9 cellular contexts compared by ENCODE assay signal in the genomic region with DNA sequence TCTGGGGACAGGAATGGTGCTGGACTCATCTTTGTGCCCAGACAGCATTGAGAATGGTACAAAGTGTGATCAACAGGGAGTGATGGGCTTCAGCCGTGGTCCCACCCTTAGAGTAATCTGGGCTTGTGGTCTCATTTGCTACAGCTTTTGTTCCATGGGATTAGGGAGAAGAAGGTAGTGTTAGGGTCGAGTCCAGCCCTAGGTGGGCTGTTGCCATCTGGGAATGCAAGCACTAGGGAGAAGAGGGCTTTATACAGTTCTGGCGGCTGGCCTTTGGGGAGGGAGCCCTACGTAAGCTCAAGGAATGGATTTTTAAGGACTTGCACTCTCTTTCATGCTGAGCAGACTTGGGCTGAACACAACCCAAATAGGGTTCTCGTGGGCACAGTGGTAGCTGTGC. TPM values are rescaled to one million over a fixed set of nuclear protein-coding genes. Genes with fewer than 3 reads are reported as not detected.
A peak's percentile ranks its signal among the peaks of the same experiment; 100 is the strongest.
DNase-seq lines count a peak whose midpoint lies in the region; ATAC-seq and TF ChIP-seq lines count a peak whose summit lies in the region.
"Had no signal": no experiment of that assay in that cellular context is flagged by ENCODE, and none has a peak within 500 bp of the region (broad histone marks: within the 10 kb centered on the region; RNA-seq: fewer than 3 reads in every experiment).

No MANE protein-coding gene starts in this region.

- no peak overlapping the region for H3K27ac ChIP-seq in osteoblast (ENCODE audit: low read depth, low read length)

- H3K4me3 ChIP-seq in BE2C (ENCODE audit: low read depth, low read length) (no peak overlapping the region), NT2/D1 (ENCODE audit: insufficient read length, low read depth) (no peak overlapping the region), epithelial cell of proximal tubule (ENCODE audit: low read depth, low read length) (peak overlapping the region; percentile 47), osteoblast (ENCODE audit: insufficient read depth, low read length) (no peak overlapping the region)

- H3K4me2 ChIP-seq in osteoblast (ENCODE audit: insufficient read depth, low read length), result no peak overlapping the region

- peaks cover 8% of the 10 kb centered on the region; the same call in 1 of the 2 replicates for H3K4me1 ChIP-seq in BE2C
- peaks cover 10% of the 10 kb centered on the region for H3K4me1 ChIP-seq in NT2/D1 (ENCODE audit: insufficient read depth, insufficient read length)
- H3K4me1 ChIP-seq in osteoblast (ENCODE audit: insufficient read depth, low read length), result peaks cover 18% of the 10 kb centered on the region

- H3K27me3 ChIP-seq in BE2C (no peaks in the 10 kb centered on the region), NT2/D1 (ENCODE audit: insufficient read depth, insufficient read length) (peaks cover 35% of the 10 kb centered on the region), osteoblast (ENCODE audit: insufficient read depth, low read length) (no peaks in the 10 kb centered on the region)

- no peak for ATAC-seq in GM18909 (IDR thresholded peaks at IDR 0.05; ENCODE audit: poor library complexity, unreplicated experiment)
- no peak for ATAC-seq in GM18870 (IDR thresholded peaks at IDR 0.05; ENCODE audit: unreplicated experiment)
- no peak for ATAC-seq in HG02763 (IDR thresholded peaks at IDR 0.05; ENCODE audit: unreplicated experiment)

- DNase-seq in BE2C (peak; percentile 0), NT2/D1 (ENCODE audit: low read depth, low spot score) (no peak), epithelial cell of proximal tubule (ENCODE audit: low read depth) (no peak), osteoblast (ENCODE audit: insufficient read length, low spot score, missing footprints) (no peak), D341Med (ENCODE audit: low spot score) (no peak)

- TF ChIP-seq CTCF in BE2C (IDR thresholded peaks at IDR 0.05; ENCODE audit: low read depth, low read length) (no peak), epithelial cell of proximal tubule (conservative IDR thresholded peaks at IDR 0.05; ENCODE audit: low read depth, low read length) (no peak), osteoblast (IDR thresholded peaks at IDR 0.05; ENCODE audit: extremely low read depth, low read depth, low read length) (no peak)

- H3K36me3 ChIP-seq in BE2C (no peaks in the 10 kb centered on the region; the same call in 1 of the 2 replicates), NT2/D1 (ENCODE audit: insufficient read depth, insufficient read length, low read length) (peaks cover 19% of the 10 kb centered on the region), osteoblast (ENCODE audit: insufficient read depth, low read length) (no peaks in the 10 kb centered on the region)

- H3K79me2 ChIP-seq in osteoblast (ENCODE audit: insufficient read depth, low read length), result peaks cover 23% of the 10 kb centered on the region

- H3K9ac ChIP-seq in NT2/D1 (ENCODE audit: insufficient read length, low read depth), result peak overlapping the region; percentile 8

- H3K9me3 ChIP-seq in BE2C, result no peaks in the 10 kb centered on the region
- H3K9me3 ChIP-seq in NT2/D1 (ENCODE audit: insufficient read depth, low read length), result peaks cover 17% of the 10 kb centered on the region
- H3K9me3 ChIP-seq in osteoblast (ENCODE audit: low read depth, low read length), result no peaks in the 10 kb centered on the region

- no peaks in the 10 kb centered on the region for H4K20me1 ChIP-seq in osteoblast (ENCODE audit: insufficient read depth, low read length)

- peak overlapping the region; percentile 32 for H2AFZ ChIP-seq in osteoblast (ENCODE audit: low read length)

RNA-seq across cellular contexts. Expression of gene PLEKHG3, which starts 4.9 kb away (rescaled TPM):
- polyA plus RNA-seq in BE2C (2012; ENCODE audit: insufficient read depth, insufficient read length, low read depth), result 54.2 TPM
- 48.1 and 52.8 TPM in 2 replicates for total RNA-seq in epithelial cell of proximal tubule
- 2.9 and 5.4 TPM in 2 replicates for total RNA-seq in osteoblast
- total RNA-seq: OCI-LY7 had no signal
